Comparison of ENCODE assay signal across 1 cellular context in genomic region chr19:28296506-28296905, GRCh38.
TF ChIP-seq lines count a peak whose summit lies in the region.

No MANE protein-coding gene starts in this region.

TF ChIP-seq in HepG2, 621 proteins besides CTCF, POLR2A, EP300 and RAD21 (continued from another document):
- TF ChIP-seq, protein P1, sequence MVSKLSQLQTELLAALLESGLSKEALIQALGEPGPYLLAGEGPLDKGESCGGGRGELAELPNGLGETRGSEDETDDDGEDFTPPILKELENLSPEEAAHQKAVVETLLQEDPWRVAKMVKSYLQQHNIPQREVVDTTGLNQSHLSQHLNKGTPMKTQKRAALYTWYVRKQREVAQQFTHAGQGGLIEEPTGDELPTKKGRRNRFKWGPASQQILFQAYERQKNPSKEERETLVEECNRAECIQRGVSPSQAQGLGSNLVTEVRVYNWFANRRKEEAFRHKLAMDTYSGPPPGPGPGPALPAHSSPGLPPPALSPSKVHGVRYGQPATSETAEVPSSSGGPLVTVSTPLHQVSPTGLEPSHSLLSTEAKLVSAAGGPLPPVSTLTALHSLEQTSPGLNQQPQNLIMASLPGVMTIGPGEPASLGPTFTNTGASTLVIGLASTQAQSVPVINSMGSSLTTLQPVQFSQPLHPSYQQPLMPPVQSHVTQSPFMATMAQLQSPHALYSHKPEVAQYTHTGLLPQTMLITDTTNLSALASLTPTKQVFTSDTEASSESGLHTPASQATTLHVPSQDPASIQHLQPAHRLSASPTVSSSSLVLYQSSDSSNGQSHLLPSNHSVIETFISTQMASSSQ (IDR thresholded peaks at IDR 0.05; ENCODE audit: low read depth): no peak
- TF ChIP-seq, protein P1 (CRISPR knock-in tag; IDR thresholded peaks at IDR 0.05; ENCODE audit: borderline replicate concordance): no peak
- TF ChIP-seq SAP130 (CRISPR knock-in tag; IDR thresholded peaks at IDR 0.05; ENCODE audit: low read depth): no peak
- no peak for TF ChIP-seq REPIN1 (CRISPR knock-in tag; IDR thresholded peaks at IDR 0.05; ENCODE audit: borderline replicate concordance, low read depth)
